Comparison of ENCODE assay signal across 1 cellular context in genomic region chr16:76932541-76933211, GRCh38.
TF ChIP-seq lines count a peak whose summit lies in the region.

No MANE protein-coding gene starts in this region.

TF ChIP-seq in IMR-90, 13 proteins besides CTCF, POLR2A, EP300 and RAD21:
- TF ChIP-seq FOS (IDR thresholded peaks at IDR 0.05; ENCODE audit: low read depth, low read length): no peak
- no peak for TF ChIP-seq CHD1 (IDR thresholded peaks at IDR 0.05; ENCODE audit: low read depth, low read length)
- TF ChIP-seq MAFK (IDR thresholded peaks at IDR 0.05; ENCODE audit: low read depth, low read length): no peak
- TF ChIP-seq ELK1 (IDR thresholded peaks at IDR 0.05; ENCODE audit: borderline replicate concordance, low read depth, low read length): no peak
- no peak for TF ChIP-seq RFX5 (IDR thresholded peaks at IDR 0.05; ENCODE audit: low read depth, low read length)
- TF ChIP-seq MXI1 (IDR thresholded peaks at IDR 0.05; ENCODE audit: borderline replicate concordance, low read depth, low read length): no peak
- TF ChIP-seq MAZ (IDR thresholded peaks at IDR 0.05; ENCODE audit: borderline replicate concordance, low read depth, low read length): no peak
- TF ChIP-seq SMC3 (IDR thresholded peaks at IDR 0.05; ENCODE audit: low read depth, low read length): no peak
- TF ChIP-seq BHLHE40 (IDR thresholded peaks at IDR 0.05; ENCODE audit: low read depth, low read length): no peak
